8 cellular contexts compared by ENCODE assay signal in the genomic region with DNA sequence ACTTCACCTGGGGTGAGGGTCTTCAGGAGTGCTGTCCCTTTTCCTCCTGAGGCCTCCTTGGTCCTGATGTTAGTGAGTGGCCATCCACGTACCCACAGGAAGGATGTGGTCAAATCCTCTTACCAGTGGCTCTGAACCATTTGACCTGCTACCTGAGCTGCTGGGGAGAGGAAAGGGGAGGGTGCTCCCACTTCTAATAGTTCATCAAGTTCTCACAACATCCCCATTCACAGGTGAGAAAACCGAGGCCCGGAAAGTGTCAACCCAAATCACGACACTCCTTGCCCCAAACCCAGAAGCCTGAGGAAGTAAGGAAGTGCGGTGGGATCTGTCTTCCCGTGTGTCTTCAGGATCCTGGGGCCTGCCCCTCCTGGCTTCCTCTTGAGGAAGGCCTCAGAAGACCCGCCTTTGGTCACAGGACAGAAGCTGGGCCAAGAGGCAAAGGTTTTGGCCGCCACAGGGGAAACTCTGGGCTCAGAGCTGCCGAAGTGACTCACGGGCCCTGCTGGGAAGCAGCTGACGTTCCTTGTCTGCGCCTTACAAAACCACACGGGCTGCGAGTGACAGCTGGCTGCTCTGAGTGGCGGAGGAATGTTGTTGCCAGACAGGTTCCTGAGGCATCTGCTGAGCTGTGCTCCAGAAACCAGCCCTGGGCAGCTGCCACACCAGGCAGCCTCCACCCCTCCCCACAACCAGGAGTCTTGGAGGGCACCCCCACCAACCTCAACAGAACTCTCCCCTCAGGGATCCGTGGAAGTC. TPM values are rescaled to one million over a fixed set of nuclear protein-coding genes. Genes with fewer than 3 reads are reported as not detected.
DNase-seq lines count a peak whose midpoint lies in the region; ATAC-seq and TF ChIP-seq lines count a peak whose summit lies in the region.

No MANE protein-coding gene starts in this region.

- peak overlapping the region; percentile 43 for H3K27ac ChIP-seq in CD8-positive, alpha-beta memory T cell (ENCODE audit: low read depth, low read length)
- H3K27ac ChIP-seq in ovary = no peak overlapping the region

- POLR2A ChIA-PET in CD8-positive, alpha-beta memory T cell (lab: Charles Lee) = no interaction called here
- POLR2A ChIA-PET in HEK293T (lab: Yijun Ruan, JAX) = interaction anchor here (1.2 kb wide), 1 partner anchor 14 kb away, joined by 3 read pairs; a partner anchor contains a TSS

- no peak for TF ChIP-seq CTCF in ovary (IDR thresholded peaks at IDR 0.05)

- DNase-seq in CD8-positive, alpha-beta memory T cell = peak in 4 of 5 donors; percentile 40 to 77 (median 57)
- peak; percentile 18 for DNase-seq in GOT3 (lab: John Stamatoyannopoulos, UW)
- peak; percentile 76 for DNase-seq in NCI-H510A treated with DMSO at 0.1 percent for 48 hours (lab: John Stamatoyannopoulos, UW)
- DNase-seq in activated effector memory CD4-positive, alpha-beta T cell treated with anti-CD3 and anti-CD28 coated beads, Interleukin-2, amount 50 U/mL, for 16 hours = peak; percentile 74
- peak; percentile 66 for DNase-seq in globus pallidus (ENCODE audit: low spot score)
- DNase-seq in ovary = peak in 4 of 5 donors; percentile 52 to 67 (median 62)
- no peak for DNase-seq in HEK293T (ENCODE audit: extremely low spot score)

- no peaks in the 10 kb centered on the region for H3K9me3 ChIP-seq in CD8-positive, alpha-beta memory T cell (ENCODE audit: low read length)
- H3K9me3 ChIP-seq in ovary = no peaks in the 10 kb centered on the region

- peaks cover 13% of the 10 kb centered on the region for H3K4me1 ChIP-seq in CD8-positive, alpha-beta memory T cell (ENCODE audit: insufficient read depth, low read length)
- no peaks in the 10 kb centered on the region for H3K4me1 ChIP-seq in ovary (ENCODE audit: insufficient read depth)

- H3K27me3 ChIP-seq in CD8-positive, alpha-beta memory T cell (ENCODE audit: insufficient read depth, low read length, poor library complexity, severe bottlenecking) = no peaks in the 10 kb centered on the region
- H3K27me3 ChIP-seq in ovary = no peaks in the 10 kb centered on the region

- ATAC-seq in GM18519 (IDR thresholded peaks at IDR 0.05; ENCODE audit: low FRiP score, unreplicated experiment) = no peak

- H3K36me3 ChIP-seq in CD8-positive, alpha-beta memory T cell (ENCODE audit: insufficient read depth, low read length) = no peaks in the 10 kb centered on the region
- no peaks in the 10 kb centered on the region for H3K36me3 ChIP-seq in ovary

- no peaks in the 10 kb centered on the region for H3K36me3 Mint-ChIP-seq in CD8-positive, alpha-beta memory T cell

- no peak for TF ChIP-seq POLR2A in ovary (IDR thresholded peaks at IDR 0.05)

- H3K27me3 Mint-ChIP-seq in CD8-positive, alpha-beta memory T cell = peaks cover 0 to 3% of the 10 kb centered on the region in 2 donors

- CTCF ChIA-PET in CD8-positive, alpha-beta memory T cell (lab: Charles Lee) = no interaction called here
- CTCF ChIA-PET in HEK293T (lab: Yijun Ruan, JAX) = no interaction called here

- WGBS in ovary, 3 donors = 59 to 60% (median 59%) methylated on average over 16 of the region's 16 CpGs

- no peaks in the 10 kb centered on the region for H3K9me3 Mint-ChIP-seq in CD8-positive, alpha-beta memory T cell

- H3K4me1 Mint-ChIP-seq in CD8-positive, alpha-beta memory T cell = peaks cover 21 to 31% (median 31%) of the 10 kb centered on the region in 3 donors

- H3K27ac Mint-ChIP-seq in CD8-positive, alpha-beta memory T cell = peak overlapping the region; percentile 68 to 96 (median 85)

- intact Hi-C loops in ovary (cut with DNase I) = no loop called here

- peak overlapping the region in 4 of 7 donors; percentile 27 to 81 (median 42) for H3K4me3 Mint-ChIP-seq in CD8-positive, alpha-beta memory T cell

- H3K4me3 ChIP-seq in CD8-positive, alpha-beta memory T cell (ENCODE audit: low read length) = no peak overlapping the region
- no peak overlapping the region for H3K4me3 ChIP-seq in ovary

- TF ChIP-seq EP300 in ovary (IDR thresholded peaks at IDR 0.05) = no peak

TF ChIP-seq in HEK293T, 16 proteins besides CTCF, POLR2A, EP300 and RAD21:
- no peak for TF ChIP-seq ARNT (IDR thresholded peaks at IDR 0.05)
- no peak for TF ChIP-seq ZNF384 (IDR thresholded peaks at IDR 0.05)
- TF ChIP-seq CTBP1 (IDR thresholded peaks at IDR 0.05; ENCODE audit: borderline replicate concordance) = no peak
- TF ChIP-seq L3MBTL2 (conservative IDR thresholded peaks at IDR 0.05) = no peak
- TF ChIP-seq SUZ12 (IDR thresholded peaks at IDR 0.05) = no peak
- TF ChIP-seq FOXM1 (IDR thresholded peaks at IDR 0.05; ENCODE audit: borderline replicate concordance) = no peak
- no peak for TF ChIP-seq HDGF (IDR thresholded peaks at IDR 0.05; ENCODE audit: borderline replicate concordance)
- no peak for TF ChIP-seq ELF4 (IDR thresholded peaks at IDR 0.05)
- no peak for TF ChIP-seq TARDBP (IDR thresholded peaks at IDR 0.05)
- TF ChIP-seq FOXA1 (IDR thresholded peaks at IDR 0.05) = no peak
- TF ChIP-seq FOXK2 (IDR thresholded peaks at IDR 0.05) = no peak
- TF ChIP-seq SP1 (IDR thresholded peaks at IDR 0.05) = no peak

RNA-seq across cellular contexts. Expression of a gene that starts 13.9 kb away (rescaled TPM):
- 1 to 10 TPM; 2.9 to 3.2 TPM for total RNA-seq in CD8-positive, alpha-beta memory T cell
- 0.82 TPM for polyA plus RNA-seq in CD8-positive, alpha-beta memory T cell
- 10 to 100 TPM; 21.3 to 54.0 (median 37.5) TPM for total RNA-seq in ovary
- polyA plus RNA-seq in ovary = 10 to 100 TPM in 1 of 2 donors, 1 to 10 TPM in 1; 4.6 to 16.0 TPM

Comparison
In these comparisons a context has a peak if more than half of its experiments do, and no peak if none do; other contexts are left out.
1. RNA of a gene that starts 13.9 kb away (total RNA-seq): 21.3 to 54.0 TPM in ovary; 2.9 to 3.2 TPM in CD8-positive, alpha-beta memory T cell; every median in the first group is over 4 times any median in the second.